In the genomic region with DNA sequence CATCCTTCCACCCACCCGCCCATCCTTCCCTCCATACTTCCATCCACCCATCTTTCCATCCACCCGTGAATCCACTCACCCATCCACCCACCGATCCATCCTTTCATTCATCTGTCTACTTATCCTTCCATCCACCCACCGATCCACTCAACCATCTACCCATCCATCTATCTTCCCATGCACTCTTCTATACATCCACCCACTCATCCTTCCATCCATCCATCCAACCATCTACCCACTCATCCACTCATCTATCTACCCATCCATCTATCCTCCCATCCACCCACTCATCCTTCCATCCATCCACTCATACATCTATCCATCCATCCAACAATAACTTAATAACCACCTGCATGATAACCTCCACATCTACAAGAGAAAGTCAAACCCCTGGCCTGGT, we compare ENCODE assay signal across 1 cellular context.
TF ChIP-seq lines count a peak whose summit lies in the region.

No MANE protein-coding gene starts in this region.

TF ChIP-seq in K562, 482 proteins besides CTCF, POLR2A, EP300 and RAD21:
- TF ChIP-seq EHMT2 (IDR thresholded peaks at IDR 0.05) = 0 out of 2 replicates have a peak, but pooled peaks have one; percentile 26
- peak; percentile 62 for TF ChIP-seq EGR1 (conservative IDR thresholded peaks at IDR 0.05)
- TF ChIP-seq TOE1 (IDR thresholded peaks at IDR 0.05; ENCODE audit: borderline replicate concordance) = no peak
- TF ChIP-seq TOE1 (CRISPR knock-in tag; IDR thresholded peaks at IDR 0.05; ENCODE audit: borderline replicate concordance, low read depth) = no peak
- TF ChIP-seq RB1 (IDR thresholded peaks at IDR 0.05; ENCODE audit: low read depth) = no peak
- TF ChIP-seq BRD4 (IDR thresholded peaks at IDR 0.05) = no peak
- no peak for TF ChIP-seq SNAPC5 (CRISPR knock-in tag; IDR thresholded peaks at IDR 0.05)
- TF ChIP-seq, protein P1, sequence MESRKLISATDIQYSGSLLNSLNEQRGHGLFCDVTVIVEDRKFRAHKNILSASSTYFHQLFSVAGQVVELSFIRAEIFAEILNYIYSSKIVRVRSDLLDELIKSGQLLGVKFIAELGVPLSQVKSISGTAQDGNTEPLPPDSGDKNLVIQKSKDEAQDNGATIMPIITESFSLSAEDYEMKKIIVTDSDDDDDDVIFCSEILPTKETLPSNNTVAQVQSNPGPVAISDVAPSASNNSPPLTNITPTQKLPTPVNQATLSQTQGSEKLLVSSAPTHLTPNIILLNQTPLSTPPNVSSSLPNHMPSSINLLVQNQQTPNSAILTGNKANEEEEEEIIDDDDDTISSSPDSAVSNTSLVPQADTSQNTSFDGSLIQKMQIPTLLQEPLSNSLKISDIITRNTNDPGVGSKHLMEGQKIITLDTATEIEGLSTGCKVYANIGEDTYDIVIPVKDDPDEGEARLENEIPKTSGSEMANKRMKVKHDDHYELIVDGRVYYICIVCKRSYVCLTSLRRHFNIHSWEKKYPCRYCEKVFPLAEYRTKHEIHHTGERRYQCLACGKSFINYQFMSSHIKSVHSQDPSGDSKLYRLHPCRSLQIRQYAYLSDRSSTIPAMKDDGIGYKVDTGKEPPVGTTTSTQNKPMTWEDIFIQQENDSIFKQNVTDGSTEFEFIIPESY (CRISPR knock-in tag; IDR thresholded peaks at IDR 0.05) = no peak
- TF ChIP-seq AFF1 (IDR thresholded peaks at IDR 0.05; ENCODE audit: low read depth in 1 of 2, partially characterized antibody in 2 of 2) = no peak
- TF ChIP-seq ZNF184 (CRISPR knock-in tag; IDR thresholded peaks at IDR 0.05) = no peak
